Comparison of ENCODE assay signal across 8 cellular contexts in genomic region chr9:114653556-114654159, GRCh38. TPM values are rescaled to one million over a fixed set of nuclear protein-coding genes. Genes with fewer than 3 reads are reported as not detected.
A peak's percentile ranks its signal among the peaks of the same experiment; 100 is the strongest.
DNase-seq lines count a peak whose midpoint lies in the region; ATAC-seq lines count a peak whose summit lies in the region.

No MANE protein-coding gene starts in this region.

- ATAC-seq in HG02885 (IDR thresholded peaks at IDR 0.05; ENCODE audit: poor library complexity, unreplicated experiment) (peak; percentile 71), left lobe of liver (peak; percentile 98)

- intact Hi-C loops in posterior vena cava (cut with DNase I): loop anchor here (5.0 to 10.0 kb wide), 3 partner anchors 171 to 309 kb away; no protein-coding TSS in a partner anchor

- peak; percentile 46 for DNase-seq in GM04504 (ENCODE audit: low read depth)
- peak; percentile 48 for DNase-seq in NCI-H2196 treated with DMSO at 0.1 percent for 48 hours (lab: John Stamatoyannopoulos, UW; ENCODE audit: unreplicated experiment)
- DNase-seq in activated CD4-positive, alpha-beta T cell treated with anti-CD3 and anti-CD28 coated beads for 1 hour: peak; percentile 61
- DNase-seq in cerebellar cortex (ENCODE audit: low spot score): peak; percentile 67
- peak; percentile 71 for DNase-seq in left lobe of liver (ENCODE audit: low spot score)
- peak; percentile 69 to 79 for DNase-seq in stimulated activated CD4-positive, alpha-beta T cell treated with anti-CD3 and anti-CD28 coated beads, Interleukin-4, amount 100 ng/mL, for 48 hours (ENCODE audit: low read depth in 2 of 2)
- no peak for DNase-seq in posterior vena cava (ENCODE audit: low spot score)

RNA-seq across cellular contexts. Expression of gene TEX53, which starts 3.9 kb away (rescaled TPM):
- total RNA-seq in left lobe of liver: not detected
- not detected for total RNA-seq in posterior vena cava

RNA-seq across cellular contexts. Expression of gene TEX48, which starts 28.3 kb away (rescaled TPM):
- total RNA-seq in left lobe of liver: not detected
- not detected for total RNA-seq in posterior vena cava

RNA-seq across cellular contexts. Expression of gene TMEM268, which starts 42.6 kb away (rescaled TPM):
- total RNA-seq in left lobe of liver (4.8 TPM), posterior vena cava (10 to 100 TPM; 10.5 to 11.2 TPM)
